In the genomic region with DNA sequence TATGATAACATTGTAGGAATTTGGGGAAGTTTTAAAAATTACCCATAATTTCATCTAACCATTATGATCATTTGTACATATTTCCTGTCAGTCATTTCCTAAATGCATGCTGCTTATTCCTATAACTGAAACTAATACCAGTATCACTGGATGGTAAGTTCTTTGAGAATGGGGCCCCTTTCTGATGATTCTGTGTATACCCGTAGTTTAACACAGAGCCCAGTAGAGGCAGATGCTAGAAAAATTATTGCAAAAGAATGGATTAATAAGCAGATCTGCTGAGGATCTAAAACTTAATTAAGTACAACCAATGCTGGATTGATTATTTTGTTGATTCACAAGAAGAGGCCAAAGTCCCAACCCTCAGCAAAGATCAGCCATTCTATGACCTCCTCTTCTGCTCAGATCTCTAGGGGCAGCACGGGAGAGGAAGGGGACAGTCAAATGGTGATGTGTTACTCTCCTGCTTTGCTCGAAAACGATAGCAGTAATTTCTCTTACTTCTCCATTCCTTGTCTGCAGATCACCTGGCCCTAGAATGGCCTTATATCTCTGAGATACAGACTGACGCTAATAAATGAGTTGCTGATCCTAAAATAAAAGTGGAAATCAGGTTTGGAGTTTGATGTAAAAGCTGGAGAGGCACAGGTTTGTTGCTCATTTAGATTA, we compare ENCODE assay signal across 8 cellular contexts.
DNase-seq lines count a peak whose midpoint lies in the region; ATAC-seq and TF ChIP-seq lines count a peak whose summit lies in the region.

No MANE protein-coding gene starts in this region.

- H3K27me3 ChIP-seq in MM.1S (replicated peaks; ENCODE audit: insufficient read depth, low read length): no peaks in the 10 kb centered on the region
- H3K27me3 ChIP-seq in gastroesophageal sphincter: no peaks in the 10 kb centered on the region

- peaks cover 33% of the 10 kb centered on the region for H3F3A ChIP-seq in MM.1S (ENCODE audit: insufficient read depth, low read length)

- TF ChIP-seq EP300 in gastroesophageal sphincter (IDR thresholded peaks at IDR 0.05): no peak

- H3K4me2 ChIP-seq in MM.1S (ENCODE audit: low read depth, low read length): peak overlapping the region; percentile 93

- ATAC-seq in GM18502 (IDR thresholded peaks at IDR 0.05; ENCODE audit: poor library complexity, unreplicated experiment): peak; percentile 49
- ATAC-seq in GM21528 (IDR thresholded peaks at IDR 0.05; ENCODE audit: low FRiP score, unreplicated experiment): peak; percentile 56
- no peak for ATAC-seq in gastroesophageal sphincter

- no peak for TF ChIP-seq POLR2A in gastroesophageal sphincter (IDR thresholded peaks at IDR 0.05)

- peak; percentile 37 for DNase-seq in MM.1S
- DNase-seq in putamen (ENCODE audit: low spot score): no peak
- no peak for DNase-seq in NCI-H2196 treated with DMSO at 0.1 percent for 48 hours (lab: John Stamatoyannopoulos, UW; ENCODE audit: unreplicated experiment)
- no peak for DNase-seq in NCI-H524 (lab: John Stamatoyannopoulos, UW)
- DNase-seq in DMS 273 treated with DMSO at 0.1 percent for 48 hours (lab: John Stamatoyannopoulos, UW): no peak

- no peaks in the 10 kb centered on the region for H4K20me1 ChIP-seq in MM.1S (ENCODE audit: insufficient read depth, low read length)

- peaks cover 51% of the 10 kb centered on the region for H3K4me1 ChIP-seq in MM.1S (ENCODE audit: low read length)
- H3K4me1 ChIP-seq in gastroesophageal sphincter: peaks cover 10 to 22% (median 11%) of the 10 kb centered on the region in 3 donors

- H3K9me3 ChIP-seq in MM.1S (replicated peaks; ENCODE audit: insufficient read depth, low read length) (no peaks in the 10 kb centered on the region), gastroesophageal sphincter (no peaks in the 10 kb centered on the region)

- H3K4me3 ChIP-seq in MM.1S (ENCODE audit: low read length) (peak overlapping the region; percentile 57), gastroesophageal sphincter (no peak overlapping the region)

- H3K9me2 ChIP-seq in MM.1S (replicated peaks; ENCODE audit: insufficient read depth, low read length): no peaks in the 10 kb centered on the region

- H3K9ac ChIP-seq in MM.1S (ENCODE audit: low read length): peak overlapping the region; percentile 87

- H3K36me3 ChIP-seq in MM.1S (replicated peaks; ENCODE audit: insufficient read depth, low read length) (no peaks in the 10 kb centered on the region), gastroesophageal sphincter (no peaks in the 10 kb centered on the region)

- TF ChIP-seq CTCF in MM.1S (IDR thresholded peaks at IDR 0.05; ENCODE audit: low read length) (no peak), gastroesophageal sphincter (IDR thresholded peaks at IDR 0.05) (peak in 1 of 4 experiments; percentile 7)

- H3K27ac ChIP-seq in MM.1S (ENCODE audit: low read length): peak overlapping the region; percentile 98
- peak overlapping the region; percentile 16 to 67 (median 58) for H3K27ac ChIP-seq in gastroesophageal sphincter

- no peaks in the 10 kb centered on the region for H3K79me2 ChIP-seq in MM.1S (ENCODE audit: low read length)

- H2AFZ ChIP-seq in MM.1S (ENCODE audit: low read length): peak overlapping the region; percentile 40

- 71 to 88% methylated on average over 5 of the region's 5 CpGs for WGBS in gastroesophageal sphincter (ENCODE audit: low coverage in 1 of 2), 2 donors
